Comparison of ENCODE assay signal across 9 cellular contexts in genomic region chr15:77959094-77959879, GRCh38.
DNase-seq lines count a peak whose midpoint lies in the region; ATAC-seq and TF ChIP-seq lines count a peak whose summit lies in the region.
"Had no signal": no experiment of that assay in that cellular context is flagged by ENCODE, and none has a peak within 500 bp of the region (broad histone marks: within the 10 kb centered on the region; RNA-seq: fewer than 3 reads in every experiment).

No MANE protein-coding gene starts in this region.

- intact Hi-C loops in adrenal gland (cut with DNase I) = loop anchor here in 1 of 2 donors (2.0 kb wide), 1 partner anchor 150 kb away; no protein-coding TSS in a partner anchor
- intact Hi-C loops in left cardiac atrium (cut with DNase I) = loop anchor here in 1 of 2 donors (2.0 to 5.0 kb wide), 2 partner anchors 150 to 278 kb away; no protein-coding TSS in a partner anchor
- intact Hi-C loops in vagina (cut with DNase I) = no loop called here

- CTCF ChIA-PET in CD8-positive, alpha-beta memory T cell (lab: Charles Lee) = interaction anchor here (0.7 to 7.3 kb wide), 21 partner anchors 9 to 306 kb away, joined by 3 to 120 read pairs (median 3); no protein-coding TSS in a partner anchor

- H3K4me1 Mint-ChIP-seq in CD8-positive, alpha-beta memory T cell = peaks cover 7 to 14% (median 9%) of the 10 kb centered on the region in 3 donors

- TF ChIP-seq CTCF in adrenal gland (IDR thresholded peaks at IDR 0.05) (peak; percentile 88 to 97 (median 92)), vagina (IDR thresholded peaks at IDR 0.05) (peak; percentile 91 to 93 (median 92))

- POLR2A ChIA-PET in CD8-positive, alpha-beta memory T cell (lab: Charles Lee) = interaction anchor here (1.5 kb wide), 1 partner anchor 149 kb away, joined by 5 read pairs; no protein-coding TSS in a partner anchor

- peak overlapping the region in 1 of 7 donors; percentile 27 for H3K4me3 Mint-ChIP-seq in CD8-positive, alpha-beta memory T cell
- H3K4me3 Mint-ChIP-seq: activated naive CD8-positive, alpha-beta T cell had no signal

- no peaks in the 10 kb centered on the region for H3K36me3 ChIP-seq in CD8-positive, alpha-beta memory T cell (ENCODE audit: insufficient read depth, low read length)
- H3K36me3 ChIP-seq in MG63 (no peaks in the 10 kb centered on the region), adrenal gland (replicated peaks in 1 of 2) (no peaks in the 10 kb centered on the region), vagina (no peaks in the 10 kb centered on the region)

- TF ChIP-seq POLR2A in adrenal gland (IDR thresholded peaks at IDR 0.05) (no peak), vagina (IDR thresholded peaks at IDR 0.05) (no peak)

- H3K4me1 ChIP-seq in CD8-positive, alpha-beta memory T cell (ENCODE audit: insufficient read depth, low read length) = no peaks in the 10 kb centered on the region
- H3K4me1 ChIP-seq in adrenal gland (replicated peaks in 1 of 2) (no peaks in the 10 kb centered on the region), vagina (no peaks in the 10 kb centered on the region)

- WGBS in adrenal gland, 4 donors = 9 to 13% (median 11%) methylated on average over 16 to 20 of the region's 20 CpGs

- H3K27ac Mint-ChIP-seq in CD8-positive, alpha-beta memory T cell = no peak overlapping the region
- H3K27ac Mint-ChIP-seq: activated naive CD8-positive, alpha-beta T cell had no signal

- H3K27me3 Mint-ChIP-seq in CD8-positive, alpha-beta memory T cell = peaks cover 2 to 6% of the 10 kb centered on the region in 2 donors
- H3K27me3 Mint-ChIP-seq: activated naive CD8-positive, alpha-beta T cell had no signal

- peak; percentile 55 to 81 (median 63) for DNase-seq in CD8-positive, alpha-beta memory T cell
- DNase-seq in MG63 (peak; percentile 76), SW 1271 (lab: John Stamatoyannopoulos, UW) (peak; percentile 49 to 53), adrenal gland (peak; percentile 68 to 91 (median 81)), left cardiac atrium (peak; percentile 80), retina (peak; percentile 90), vagina (ENCODE audit: extremely low spot score in 2 of 2) (no peak)

- H3K9me3 ChIP-seq in CD8-positive, alpha-beta memory T cell (ENCODE audit: low read length) = no peaks in the 10 kb centered on the region
- H3K9me3 ChIP-seq in MG63 = no peaks in the 10 kb centered on the region
- H3K9me3 ChIP-seq in adrenal gland (replicated peaks in 1 of 3) = no peaks in the 10 kb centered on the region
- no peaks in the 10 kb centered on the region for H3K9me3 ChIP-seq in vagina

- H3K9me3 Mint-ChIP-seq in CD8-positive, alpha-beta memory T cell = no peaks in the 10 kb centered on the region

- no peak overlapping the region for H3K4me3 ChIP-seq in CD8-positive, alpha-beta memory T cell (ENCODE audit: low read length)
- peak overlapping the region; percentile 19 for H3K4me3 ChIP-seq in MG63
- peak overlapping the region in 1 of 4 donors; percentile 39 for H3K4me3 ChIP-seq in adrenal gland
- no peak overlapping the region for H3K4me3 ChIP-seq in vagina

- H3K27ac ChIP-seq in CD8-positive, alpha-beta memory T cell (ENCODE audit: low read depth, low read length) = no peak overlapping the region
- H3K27ac ChIP-seq in adrenal gland = no peak overlapping the region
- H3K27ac ChIP-seq in vagina = no peak overlapping the region

- H3K36me3 Mint-ChIP-seq in CD8-positive, alpha-beta memory T cell = no peaks in the 10 kb centered on the region
- H3K36me3 Mint-ChIP-seq: activated naive CD8-positive, alpha-beta T cell had no signal

- no peaks in the 10 kb centered on the region for H3K27me3 ChIP-seq in CD8-positive, alpha-beta memory T cell (ENCODE audit: insufficient read depth, low read length, poor library complexity, severe bottlenecking)
- H3K27me3 ChIP-seq in MG63 (no peaks in the 10 kb centered on the region), adrenal gland (no peaks in the 10 kb centered on the region), vagina (no peaks in the 10 kb centered on the region)

- peak; percentile 76 for ATAC-seq in GM21423 (IDR thresholded peaks at IDR 0.05; ENCODE audit: unreplicated experiment)
- ATAC-seq in left cardiac atrium = peak; percentile 96 to 99

Comparison
In these comparisons a context has a peak if more than half of its experiments do, and no peak if none do; other contexts are left out.
1. DNase-seq: peak in CD8-positive, alpha-beta memory T cell (5 of 5), MG63 (single experiment), SW 1271 (2 of 2), adrenal gland (7 of 7), left cardiac atrium (single experiment) and retina (single experiment); none in vagina (0 of 2).